10 cellular contexts compared by ENCODE assay signal in genomic region chr10:71848325-71849277, GRCh38. TPM values are rescaled to one million over a fixed set of nuclear protein-coding genes. Genes with fewer than 3 reads are reported as not detected.
DNase-seq lines count a peak whose midpoint lies in the region; TF ChIP-seq lines count a peak whose summit lies in the region.
"Had no signal": no experiment of that assay in that cellular context is flagged by ENCODE, and none has a peak within 500 bp of the region (broad histone marks: within the 10 kb centered on the region; RNA-seq: fewer than 3 reads in every experiment).

No MANE protein-coding gene starts in this region.

- H3K4me1 Mint-ChIP-seq in activated CD4-positive, alpha-beta memory T cell treated with anti-CD3 and anti-CD28 coated beads, Interleukin-2, amount 10 ng/mL, durations not matched to agents 7 days and 5 days: peaks cover 51% of the 10 kb centered on the region

- no peaks in the 10 kb centered on the region for H3K27me3 ChIP-seq in BLaER1
- H3K27me3 ChIP-seq in OCI-LY1 (ENCODE audit: insufficient read depth, low read length): no peaks in the 10 kb centered on the region
- H3K27me3 ChIP-seq in endocrine pancreas (ENCODE audit: control insufficient read depth, insufficient read depth, low read length): no peaks in the 10 kb centered on the region
- no peaks in the 10 kb centered on the region for H3K27me3 ChIP-seq in neural cell (ENCODE audit: insufficient read depth, low read depth, low read length)
- no peaks in the 10 kb centered on the region for H3K27me3 ChIP-seq in WERI-Rb-1 (ENCODE audit: insufficient read depth, low read depth, severe bottlenecking)

- H3K4me2 ChIP-seq in BLaER1 (peak overlapping the region; percentile 91), OCI-LY1 (ENCODE audit: low read length) (peak overlapping the region; percentile 84), neural cell (ENCODE audit: low read length) (peak overlapping the region; percentile 86)

- H4K20me1 ChIP-seq in BLaER1 (peaks cover 72% of the 10 kb centered on the region), OCI-LY1 (ENCODE audit: insufficient read depth, low read length) (no peaks in the 10 kb centered on the region), neural cell (ENCODE audit: insufficient read depth) (peaks cover 6% of the 10 kb centered on the region)

- H3K9me3 ChIP-seq in BLaER1: peaks cover 3% of the 10 kb centered on the region; the same call in 1 of the 2 replicates
- H3K9me3 ChIP-seq in OCI-LY1 (ENCODE audit: low read length): no peaks in the 10 kb centered on the region
- H3K9me3 ChIP-seq in endocrine pancreas (ENCODE audit: control insufficient read depth, low read length): no peaks in the 10 kb centered on the region
- H3K9me3 ChIP-seq in neural cell (ENCODE audit: low read length): no peaks in the 10 kb centered on the region
- H3K9me3 ChIP-seq in WERI-Rb-1 (ENCODE audit: severe bottlenecking): no peaks in the 10 kb centered on the region
- H3K9me3 ChIP-seq: prostate gland had no signal

- no peak for DNase-seq in AG08395 (ENCODE audit: low spot score)
- DNase-seq in activated CD4-positive, alpha-beta memory T cell treated with anti-CD3 and anti-CD28 coated beads, Interleukin-2, amount 10 ng/mL, durations not matched to agents 7 days and 5 days: no peak
- no peak for DNase-seq in ecto neural progenitor cell (ENCODE audit: low spot score)
- no peak for DNase-seq in WERI-Rb-1
- DNase-seq: MV-4-11 had no signal

- TF ChIP-seq CTCF in OCI-LY1 (IDR thresholded peaks at IDR 0.05; ENCODE audit: low read length): no peak
- TF ChIP-seq CTCF in neural cell (IDR thresholded peaks at IDR 0.05; ENCODE audit: poor library complexity, severe bottlenecking): no peak
- no peak for TF ChIP-seq CTCF in WERI-Rb-1 (IDR thresholded peaks at IDR 0.05; ENCODE audit: low read depth, low read length)

- H2AFZ ChIP-seq in OCI-LY1 (ENCODE audit: low read length) (no peak overlapping the region), neural cell (ENCODE audit: low read depth, low read length) (no peak overlapping the region)

- H3K9me2 ChIP-seq in OCI-LY1 (ENCODE audit: low read depth, low read length): no peaks in the 10 kb centered on the region
- H3K9me2 ChIP-seq in neural cell (ENCODE audit: insufficient read depth, low read length): no peaks in the 10 kb centered on the region

- peaks cover 3% of the 10 kb centered on the region for H3K36me3 Mint-ChIP-seq in activated CD4-positive, alpha-beta memory T cell treated with anti-CD3 and anti-CD28 coated beads, Interleukin-2, amount 10 ng/mL, durations not matched to agents 7 days and 5 days (ENCODE audit: low read depth)

- no peak for TF ChIP-seq EP300 in neural cell (conservative IDR thresholded peaks at IDR 0.05; ENCODE audit: poor library complexity, severe bottlenecking)

- H3K4me1 ChIP-seq in BLaER1: peaks cover 62% of the 10 kb centered on the region
- H3K4me1 ChIP-seq in OCI-LY1 (ENCODE audit: insufficient read depth, low read length, severe bottlenecking): peaks cover 52% of the 10 kb centered on the region
- H3K4me1 ChIP-seq in endocrine pancreas (ENCODE audit: control insufficient read depth, insufficient read depth, low read length): no peaks in the 10 kb centered on the region

- POLR2A ChIA-PET in activated CD4-positive, alpha-beta memory T cell treated with anti-CD3 and anti-CD28 coated beads, Interleukin-2, amount 10 ng/mL, durations not matched to agents 7 days and 5 days (lab: Charles Lee): no interaction called here

- TF ChIP-seq RAD21 in neural cell (conservative IDR thresholded peaks at IDR 0.05): no peak

- H3K79me2 ChIP-seq in OCI-LY1 (ENCODE audit: insufficient read depth, low read length) (peaks cover 70% of the 10 kb centered on the region), neural cell (replicated peaks; ENCODE audit: insufficient read depth, low read length) (peaks cover 74% of the 10 kb centered on the region)

- H3F3A ChIP-seq in OCI-LY1 (ENCODE audit: insufficient read depth, low read length) (no peaks in the 10 kb centered on the region), neural cell (ENCODE audit: insufficient read depth, low read length, poor library complexity, severe bottlenecking) (peaks cover 3% of the 10 kb centered on the region)

- H3K4me3 Mint-ChIP-seq in activated CD4-positive, alpha-beta memory T cell treated with anti-CD3 and anti-CD28 coated beads, Interleukin-2, amount 10 ng/mL, durations not matched to agents 7 days and 5 days: no peak overlapping the region

- H3K9ac ChIP-seq in BLaER1: no peak overlapping the region
- no peak overlapping the region for H3K9ac ChIP-seq in OCI-LY1 (ENCODE audit: low read length)
- no peak overlapping the region for H3K9ac ChIP-seq in endocrine pancreas (ENCODE audit: control insufficient read depth, insufficient read depth, low read length)
- H3K9ac ChIP-seq in neural cell (ENCODE audit: low read length): no peak overlapping the region

- CTCF ChIA-PET in activated CD4-positive, alpha-beta memory T cell treated with anti-CD3 and anti-CD28 coated beads, Interleukin-2, amount 10 ng/mL, durations not matched to agents 7 days and 5 days (lab: Charles Lee): interaction anchor here (0.6 to 3.0 kb wide), 3 partner anchors 47 to 279 kb away, joined by 3 to 20 read pairs (median 3); no protein-coding TSS in a partner anchor

- H3K4me3 ChIP-seq in BLaER1 (no peak overlapping the region), OCI-LY1 (ENCODE audit: low read depth, low read length, poor library complexity, severe bottlenecking) (peak overlapping the region; percentile 94), endocrine pancreas (ENCODE audit: control insufficient read depth, insufficient read depth, low read length) (peak overlapping the region; percentile 85), neural cell (ENCODE audit: low read length) (peak overlapping the region; percentile 100), WERI-Rb-1 (ENCODE audit: low read depth, low read length) (no peak overlapping the region)

- H3K27me3 Mint-ChIP-seq in activated CD4-positive, alpha-beta memory T cell treated with anti-CD3 and anti-CD28 coated beads, Interleukin-2, amount 10 ng/mL, durations not matched to agents 7 days and 5 days: no peaks in the 10 kb centered on the region

- H3K9me3 Mint-ChIP-seq in activated CD4-positive, alpha-beta memory T cell treated with anti-CD3 and anti-CD28 coated beads, Interleukin-2, amount 10 ng/mL, durations not matched to agents 7 days and 5 days: no peaks in the 10 kb centered on the region

- no peak overlapping the region for H3K27ac Mint-ChIP-seq in activated CD4-positive, alpha-beta memory T cell treated with anti-CD3 and anti-CD28 coated beads, Interleukin-2, amount 10 ng/mL, durations not matched to agents 7 days and 5 days

- H3K36me3 ChIP-seq in BLaER1: peaks cover 15% of the 10 kb centered on the region
- peaks cover 8% of the 10 kb centered on the region; the same call in 1 of the 2 replicates for H3K36me3 ChIP-seq in OCI-LY1 (ENCODE audit: insufficient read depth, low read length)
- no peaks in the 10 kb centered on the region for H3K36me3 ChIP-seq in endocrine pancreas (ENCODE audit: control insufficient read depth, insufficient read depth, low read length)
- no peaks in the 10 kb centered on the region for H3K36me3 ChIP-seq in neural cell (ENCODE audit: insufficient read depth, low read length)
- peaks cover 18% of the 10 kb centered on the region for H3K36me3 ChIP-seq in WERI-Rb-1
- H3K36me3 ChIP-seq: prostate gland had no signal

- H3K27ac ChIP-seq in BLaER1 (no peak overlapping the region), OCI-LY1 (ENCODE audit: low read depth, low read length, poor library complexity, severe bottlenecking) (no peak overlapping the region), neural cell (ENCODE audit: low read length) (peak overlapping the region; percentile 3), WERI-Rb-1 (no peak overlapping the region)

TF ChIP-seq in neural cell, 6 proteins besides CTCF, POLR2A, EP300 and RAD21:
- no peak for TF ChIP-seq SMC3 (conservative IDR thresholded peaks at IDR 0.05; ENCODE audit: poor library complexity)
- no peak for TF ChIP-seq MXI1 (conservative IDR thresholded peaks at IDR 0.05; ENCODE audit: poor library complexity, severe bottlenecking)
- no peak for TF ChIP-seq TAF1 (IDR thresholded peaks at IDR 0.05; ENCODE audit: low read depth)
- no peak for TF ChIP-seq REST (IDR thresholded peaks at IDR 0.05; ENCODE audit: borderline replicate concordance)
- TF ChIP-seq EZH2 (IDR thresholded peaks at IDR 0.05; ENCODE audit: borderline replicate concordance, insufficient read depth, low read length, poor library complexity, severe bottlenecking): no peak
- TF ChIP-seq POLR2AphosphoS5 (IDR thresholded peaks at IDR 0.05): no peak

RNA-seq across cellular contexts. Expression of gene PSAP, which starts 2.5 kb away (rescaled TPM):
- 651 and 700 TPM in 2 replicates for polyA plus RNA-seq in neural cell
- polyA minus RNA-seq in neural cell: 597 and 644 TPM in 2 replicates
- total RNA-seq in activated CD4-positive, alpha-beta memory T cell treated with anti-CD3 and anti-CD28 coated beads, Interleukin-2, amount 10 ng/mL, durations not matched to agents 7 days and 5 days: 100 to 1,000 TPM; 176 to 178 TPM

Comparison
In these comparisons a context has a peak if more than half of its experiments do, and no peak if none do; other contexts are left out.
1. H3K4me3 ChIP-seq: peak in OCI-LY1 (single experiment), endocrine pancreas (single experiment) and neural cell (single experiment); none in BLaER1 (single experiment) and WERI-Rb-1 (single experiment).
2. Peak in every context shown above with its lines, with median percentiles within 50 percentile points of each other: H3K4me2 ChIP-seq.